1 cellular context compared by ENCODE assay signal in genomic region chr3:49416867-49417266, GRCh38.
TF ChIP-seq lines count a peak whose summit lies in the region.

No MANE protein-coding gene starts in this region.

TF ChIP-seq in SK-N-SH treated with all-trans-retinoic acid at 6 μM for 48 hours, 23 proteins besides CTCF, POLR2A, EP300 and RAD21 (continued from another document):
- TF ChIP-seq PATZ1 (CRISPR knock-in tag; IDR thresholded peaks at IDR 0.05; ENCODE audit: borderline replicate concordance) (no peak), ZNF565 (CRISPR knock-in tag; conservative IDR thresholded peaks at IDR 0.05; ENCODE audit: low read depth) (no peak)
